In genomic region chr12:102216086-102216691, GRCh38 we compare ENCODE assay signal across 15 cellular contexts. TPM values are rescaled to one million over a fixed set of nuclear protein-coding genes. Genes with fewer than 3 reads are reported as not detected.
DNase-seq lines count a peak whose midpoint lies in the region; ATAC-seq and TF ChIP-seq lines count a peak whose summit lies in the region.
"Had no signal": no experiment of that assay in that cellular context is flagged by ENCODE, and none has a peak within 500 bp of the region (broad histone marks: within the 10 kb centered on the region; RNA-seq: fewer than 3 reads in every experiment).

No MANE protein-coding gene starts in this region.

- no peaks in the 10 kb centered on the region for H3K4me1 ChIP-seq in OCI-LY7 (ENCODE audit: insufficient read depth, low read length, poor library complexity, severe bottlenecking)
- H3K4me1 ChIP-seq: adrenal gland, left ventricle myocardium inferior had no signal

- H3K9me2 ChIP-seq in OCI-LY7 (ENCODE audit: insufficient read depth, low read length) = no peaks in the 10 kb centered on the region; the same call in 1 of the 2 replicates

- no TSS peak for BruUV-seq in OCI-LY7 (replicated peaks; lab: Mats Ljungman, UMichigan)

- CTCF ChIA-PET in OCI-LY7 (lab: Charles Lee; ENCODE audit: unreplicated experiment) = no interaction called here

- no peak for TF ChIP-seq CTCF in OCI-LY7 (conservative IDR thresholded peaks at IDR 0.05; ENCODE audit: low read length)

- intact Hi-C loops in OCI-LY7 (cut with micrococcal nuclease; ENCODE audit: unreplicated experiment) = no loop called here

- no peaks in the 10 kb centered on the region for H4K20me1 ChIP-seq in OCI-LY7 (ENCODE audit: insufficient read depth, low read length)

- H3K79me2 ChIP-seq in OCI-LY7 (ENCODE audit: insufficient read depth, low read depth, low read length) = no peaks in the 10 kb centered on the region

- TF ChIP-seq POLR2A in erythroblast (IDR thresholded peaks at IDR 0.05; ENCODE audit: low read length) = no peak

- H3K9me3 ChIP-seq in OCI-LY7 (ENCODE audit: low read length) = no peaks in the 10 kb centered on the region
- H3K9me3 ChIP-seq: adrenal gland, left ventricle myocardium inferior had no signal

- no peak for ATAC-seq in GM19463 (IDR thresholded peaks at IDR 0.05; ENCODE audit: unreplicated experiment)

- POLR2A ChIA-PET in OCI-LY7 (lab: Charles Lee) = interaction anchor here (0.6 to 1.4 kb wide), 3 partner anchors 9 to 82 kb away, joined by 3 to 4 read pairs (median 4); no protein-coding TSS in a partner anchor

- H3K36me3 ChIP-seq in OCI-LY7 (ENCODE audit: insufficient read depth, low read length) = no peaks in the 10 kb centered on the region
- H3K36me3 ChIP-seq: adrenal gland, left ventricle myocardium inferior had no signal

- no peak overlapping the region for H2AFZ ChIP-seq in OCI-LY7 (ENCODE audit: low read length)

- no peak overlapping the region for H3K27ac ChIP-seq in OCI-LY7 (ENCODE audit: low read depth, low read length, poor library complexity, severe bottlenecking)
- H3K27ac ChIP-seq: adrenal gland, dorsolateral prefrontal cortex, left ventricle myocardium inferior, skin epidermis had no signal

- DNase-seq in GM04504 (ENCODE audit: low read depth) (peak; percentile 17), RPMI7951 (ENCODE audit: low read depth) (peak; percentile 32), erythroblast (lab: John Stamatoyannopoulos, UW) (peak; percentile 59 to 86), skeletal muscle cell (ENCODE audit: low read depth) (peak; percentile 14), OCI-LY7 (ENCODE audit: low spot score) (no peak), NCI-H1105 (lab: John Stamatoyannopoulos, UW) (no peak)
- DNase-seq: activated CD4-positive, alpha-beta T cell treated with anti-CD3 and anti-CD28 coated beads for 4 hours; activated T-cell treated with anti-CD3 and anti-CD28 coated beads, Interleukin-2, amount 50 U/mL, for 24 hours; adrenal gland; dorsolateral prefrontal cortex; hippocampal formation; left ventricle myocardium inferior; MM.1S had no signal

- no peak overlapping the region for H3K4me2 ChIP-seq in OCI-LY7 (ENCODE audit: low read length)

- H3K4me3 ChIP-seq in skeletal muscle cell (ENCODE audit: low read depth, low read length) (no peak overlapping the region), OCI-LY7 (ENCODE audit: low read depth, low read length, poor library complexity, severe bottlenecking) (no peak overlapping the region)
- H3K4me3 ChIP-seq: adrenal gland, dorsolateral prefrontal cortex, left ventricle myocardium inferior, skin epidermis had no signal

RNA-seq across cellular contexts. Expression of gene PMCH, which starts 18.6 kb away (rescaled TPM):
- not detected in 2 replicates for total RNA-seq in RPMI7951 (2014; rRNA removed; shearing (Covaris generic))
- total RNA-seq in OCI-LY7 (2014; rRNA removed; shearing (Covaris generic)) = not detected in 2 replicates
- total RNA-seq in OCI-LY7 (2022) = not detected in 2 replicates
- total RNA-seq: adrenal gland, dorsolateral prefrontal cortex, left ventricle myocardium inferior had no signal

Comparison
In these comparisons a context has a peak if more than half of its experiments do, and no peak if none do; other contexts are left out.
1. DNase-seq: peak in GM04504 (single experiment), RPMI7951 (single experiment), erythroblast (2 of 2) and skeletal muscle cell (single experiment); none in OCI-LY7 (single experiment) and NCI-H1105 (single experiment).